13 cellular contexts compared by ENCODE assay signal in genomic region chr5:140245354-140245753, GRCh38. TPM values are rescaled to one million over a fixed set of nuclear protein-coding genes. Genes with fewer than 3 reads are reported as not detected.
DNase-seq lines count a peak whose midpoint lies in the region; TF ChIP-seq lines count a peak whose summit lies in the region.
"Had no signal": no experiment of that assay in that cellular context is flagged by ENCODE, and none has a peak within 500 bp of the region (broad histone marks: within the 10 kb centered on the region; RNA-seq: fewer than 3 reads in every experiment).

No MANE protein-coding gene starts in this region.

- H2BK15ac ChIP-seq in mesenchymal stem cell (ENCODE audit: low read depth, poor library complexity, severe bottlenecking), result peak overlapping the region; percentile 27

- H2AK5ac ChIP-seq in mesenchymal stem cell (ENCODE audit: low read length, severe bottlenecking), result no peak overlapping the region

- no peaks in the 10 kb centered on the region for H3K27me3 ChIP-seq in mesenchymal stem cell (ENCODE audit: control insufficient read depth in 1 of 2, insufficient read depth in 1 of 2, low read length in 2 of 2)
- no peaks in the 10 kb centered on the region for H3K27me3 ChIP-seq in thyroid gland
- H3K27me3 ChIP-seq: ascending aorta had no signal

- peaks cover 38% of the 10 kb centered on the region for H3K4me1 ChIP-seq in mesenchymal stem cell (ENCODE audit: control insufficient read depth, insufficient read depth, low read depth, low read length)
- H3K4me1 ChIP-seq in thyroid gland, result peaks cover 42 to 65% of the 10 kb centered on the region in 2 donors

- H3K9me3 ChIP-seq in mesenchymal stem cell (ENCODE audit: control insufficient read depth, low read length), result no peaks in the 10 kb centered on the region
- H3K9me3 ChIP-seq in thyroid gland, result no peaks in the 10 kb centered on the region
- H3K9me3 ChIP-seq: ascending aorta had no signal

- no peak overlapping the region for H2BK12ac ChIP-seq in mesenchymal stem cell (ENCODE audit: low read length in 2 of 2)

- peak overlapping the region in 1 of 2 experiments; percentile 48 for H3K23ac ChIP-seq in mesenchymal stem cell (ENCODE audit: low read length in 2 of 2)

- 62% methylated on average over 2 of the region's 6 CpGs for WGBS in mesenchymal stem cell
- WGBS in thyroid gland, 2 donors, result 79 to 91% methylated on average over 6 of the region's 6 CpGs

- H3K79me1 ChIP-seq in mesenchymal stem cell (replicated peaks; ENCODE audit: low read length, poor library complexity, severe bottlenecking), result peaks cover 29% of the 10 kb centered on the region

- TF ChIP-seq CTCF in thyroid gland (IDR thresholded peaks at IDR 0.05), result no peak

- H3K4me3 ChIP-seq in mesenchymal stem cell (ENCODE audit: insufficient read depth in 1 of 2, low read depth in 1 of 2, low read length in 2 of 2) (no peak overlapping the region), thyroid gland (replicated peaks in 1 of 3) (no peak overlapping the region)
- H3K4me3 ChIP-seq: ascending aorta had no signal

- peak overlapping the region in 1 of 2 experiments; percentile 38 for H3K4ac ChIP-seq in mesenchymal stem cell (ENCODE audit: low read depth in 1 of 2, low read length in 2 of 2)

- H3K27ac ChIP-seq in mesenchymal stem cell (ENCODE audit: low read length, poor library complexity, severe bottlenecking) (peak overlapping the region; percentile 71), thyroid gland (no peak overlapping the region)

- H3K18ac ChIP-seq in mesenchymal stem cell (ENCODE audit: low read depth in 1 of 2, low read length in 2 of 2), result peak overlapping the region in 1 of 2 experiments; percentile 73

- no peak overlapping the region for H2AFZ ChIP-seq in mesenchymal stem cell (ENCODE audit: low read depth, low read length)

- intact Hi-C loops in thyroid gland (cut with DNase I), result loop anchor here (5.0 to 10.0 kb wide), 2 partner anchors 42 to 449 kb away; partner anchors contain the start of genes HARS1 and HARS2

- H3K36me3 ChIP-seq in mesenchymal stem cell (ENCODE audit: control insufficient read depth in 1 of 2, insufficient read depth in 2 of 2, low read depth in 1 of 2, low read length in 2 of 2) (peaks cover 25 to 43% of the 10 kb centered on the region in 2 experiments), thyroid gland (no peaks in the 10 kb centered on the region)

- peak overlapping the region; percentile 21 for H2BK120ac ChIP-seq in mesenchymal stem cell (ENCODE audit: low read depth, low read length)

- no peak overlapping the region for H4K8ac ChIP-seq in mesenchymal stem cell (ENCODE audit: low read length)

- no peak for TF ChIP-seq POLR2A in thyroid gland (IDR thresholded peaks at IDR 0.05)

- DNase-seq in AML-193 (lab: John Stamatoyannopoulos, UW) (peak; percentile 10 to 31), HCEC 1CT (peak; percentile 71), UCSD-AML1 (lab: John Stamatoyannopoulos, UW; ENCODE audit: unreplicated experiment) (peak; percentile 42), mesenchymal stem cell (peak; percentile 52), NCI-H1930 (lab: John Stamatoyannopoulos, UW) (no peak), germinal center (ENCODE audit: low spot score) (no peak), thyroid gland (no peak)
- DNase-seq in stimulated activated CD4-positive, alpha-beta T cell treated with anti-CD3 and anti-CD28 coated beads, Interleukin-4, amount 100 ng/mL, for 4 hours, result no peak
- DNase-seq: activated CD4-positive, alpha-beta T cell treated with anti-CD3 and anti-CD28 coated beads for 1 hour; left colon; NCI-H1417 treated with DMSO at 0.1 percent for 48 hours; OCI-M1 had no signal

- H3K9ac ChIP-seq in mesenchymal stem cell (ENCODE audit: low read length), result no peak overlapping the region

- H3K4me2 ChIP-seq in mesenchymal stem cell (ENCODE audit: low read length, poor library complexity, severe bottlenecking), result no peak overlapping the region

- H2BK5ac ChIP-seq in mesenchymal stem cell (ENCODE audit: low read depth, low read length, poor library complexity, severe bottlenecking), result no peak overlapping the region

- H3K14ac ChIP-seq in mesenchymal stem cell (ENCODE audit: low read length in 2 of 2), result no peak overlapping the region

- H4K91ac ChIP-seq in mesenchymal stem cell (ENCODE audit: low read length), result no peak overlapping the region

RNA-seq across cellular contexts. Expression of gene PFDN1, which starts 57.5 kb away (rescaled TPM):
- polyA plus RNA-seq in mesenchymal stem cell (2013, experiment 1 of 2), result 289 TPM
- polyA plus RNA-seq in mesenchymal stem cell (2013, experiment 2 of 2), result 256 TPM
- 100 to 1,000 TPM in 1 of 4 donors, 10 to 100 TPM in 3; 58.2 to 106 (median 87.8) TPM for total RNA-seq in thyroid gland

Comparison
In these comparisons a context has a peak if more than half of its experiments do, and no peak if none do; other contexts are left out.
1. DNase-seq: peak in AML-193 (2 of 2), HCEC 1CT (single experiment), UCSD-AML1 (single experiment) and mesenchymal stem cell (single experiment); none in NCI-H1930 (0 of 2), stimulated activated CD4-positive, alpha-beta T cell treated with anti-CD3 and anti-CD28 coated beads, Interleukin-4, amount 100 ng/mL, for 4 hours (0 of 2), germinal center (single experiment) and thyroid gland (0 of 2).